ENCODE assay signal across 8 cellular contexts in genomic region chr3:141312359-141313090, GRCh38. TPM values are rescaled to one million over a fixed set of nuclear protein-coding genes. Genes with fewer than 3 reads are reported as not detected.
DNase-seq lines count a peak whose midpoint lies in the region; ATAC-seq, FAIRE-seq and TF ChIP-seq lines count a peak whose summit lies in the region.

No MANE protein-coding gene starts in this region.

- H3K4me1 ChIP-seq in keratinocyte (ENCODE audit: control insufficient read depth, extremely low read depth, insufficient read depth, low read length) (peaks cover 17% of the 10 kb centered on the region), suprapubic skin (peaks cover 17% of the 10 kb centered on the region)

- H3K36me3 ChIP-seq in keratinocyte (ENCODE audit: control insufficient read depth in 2 of 2, extremely low read depth in 1 of 2, insufficient read depth in 2 of 2, low read length in 2 of 2) (no peaks in the 10 kb centered on the region), suprapubic skin (no peaks in the 10 kb centered on the region), H7 (replicated peaks; ENCODE audit: control insufficient read depth, insufficient read depth, low read length) (no peaks in the 10 kb centered on the region)

- peak overlapping the region; percentile 98 for H3K4me3 Mint-ChIP-seq in T-helper 1 cell treated with Interleukin-12 subunit alpha and Interleukin-12 subunit beta and Interleukin-4 antibody, amounts not matched to agents 30 μg/mL and 1 μg/mL, for 36 hours

- H4K20me1 ChIP-seq in keratinocyte (ENCODE audit: control insufficient read depth, extremely low read depth, insufficient read depth, low read length) = no peaks in the 10 kb centered on the region

- H3K9me3 ChIP-seq in keratinocyte (ENCODE audit: control insufficient read depth, low read depth, low read length) = no peaks in the 10 kb centered on the region
- H3K9me3 ChIP-seq in suprapubic skin = no peaks in the 10 kb centered on the region

- H3K36me3 Mint-ChIP-seq in T-helper 1 cell treated with Interleukin-12 subunit alpha and Interleukin-12 subunit beta and Interleukin-4 antibody, amounts not matched to agents 30 μg/mL and 1 μg/mL, for 36 hours (ENCODE audit: low read depth) = peaks cover 1% of the 10 kb centered on the region
- H3K36me3 Mint-ChIP-seq in activated naive CD4-positive, alpha-beta T cell treated with anti-CD3 and anti-CD28 coated beads, Interleukin-2, amount 50 U/mL, for 72 hours = peaks cover 12 to 20% of the 10 kb centered on the region in 2 donors

- peak overlapping the region; percentile 96 for H3K4me2 ChIP-seq in keratinocyte (ENCODE audit: control insufficient read depth, extremely low read depth, insufficient read depth, low read depth, low read length)

- H3K4me1 Mint-ChIP-seq in T-helper 1 cell treated with Interleukin-12 subunit alpha and Interleukin-12 subunit beta and Interleukin-4 antibody, amounts not matched to agents 30 μg/mL and 1 μg/mL, for 36 hours (ENCODE audit: low read depth) = peaks cover 41% of the 10 kb centered on the region

- H3K9ac ChIP-seq in keratinocyte (ENCODE audit: control insufficient read depth, extremely low read depth, insufficient read depth, low read length) = peak overlapping the region; percentile 83

- TF ChIP-seq POLR2A in suprapubic skin (IDR thresholded peaks at IDR 0.05) = no peak

- H3K27me3 Mint-ChIP-seq in T-helper 1 cell treated with Interleukin-12 subunit alpha and Interleukin-12 subunit beta and Interleukin-4 antibody, amounts not matched to agents 30 μg/mL and 1 μg/mL, for 36 hours (ENCODE audit: low read depth) = no peaks in the 10 kb centered on the region

- TF ChIP-seq CTCF in keratinocyte (optimal IDR thresholded peaks at IDR 0.05 in 1 of 3, IDR thresholded peaks at IDR 0.05 in 1 of 3, conservative IDR thresholded peaks at IDR 0.05 in 1 of 3; ENCODE audit: extremely low read depth in 1 of 3, insufficient read depth in 2 of 3, low read length in 3 of 3) = no peak
- no peak for TF ChIP-seq CTCF in suprapubic skin (IDR thresholded peaks at IDR 0.05)

- H3K27ac ChIP-seq in keratinocyte (ENCODE audit: control insufficient read depth, insufficient read depth, low read length) (peak overlapping the region; percentile 50), suprapubic skin (no peak overlapping the region)

- H3K27me3 ChIP-seq in keratinocyte (ENCODE audit: control insufficient read depth, extremely low read depth, insufficient read depth, low read length) (no peaks in the 10 kb centered on the region), suprapubic skin (no peaks in the 10 kb centered on the region), H7 (ENCODE audit: control insufficient read depth, insufficient read depth, low read length) (peaks cover 2% of the 10 kb centered on the region; the same call in 1 of the 2 replicates)

- H2AFZ ChIP-seq in keratinocyte (ENCODE audit: control insufficient read depth, low read length) = peak overlapping the region; percentile 80

- dilution Hi-C loops in keratinocyte (cut with MboI; ENCODE audit: extremely low pct_ligation_motif_present, low sequenced_read_pairs) = no loop called here

- in situ Hi-C loops in ACHN (cut with HindIII; ENCODE audit: low pct_ligation_motif_present, low pct_unique_long_range_greater_than_20kb, low sequenced_read_pairs) = no loop called here

- H3K4me3 ChIP-seq in keratinocyte (ENCODE audit: control insufficient read depth in 2 of 3, extremely low read depth in 1 of 3, insufficient read depth in 2 of 3, low read depth in 1 of 3, low read length in 3 of 3) (peak overlapping the region; percentile 71 to 88 (median 72)), suprapubic skin (peak overlapping the region; percentile 59), H7 (ENCODE audit: insufficient read depth, low read depth, low read length) (no peak overlapping the region)

- H3K27ac Mint-ChIP-seq in T-helper 1 cell treated with Interleukin-12 subunit alpha and Interleukin-12 subunit beta and Interleukin-4 antibody, amounts not matched to agents 30 μg/mL and 1 μg/mL, for 36 hours = peak overlapping the region; percentile 98
- peak overlapping the region; percentile 92 to 99 for H3K27ac Mint-ChIP-seq in activated naive CD4-positive, alpha-beta T cell treated with anti-CD3 and anti-CD28 coated beads, Interleukin-2, amount 50 U/mL, for 72 hours

- no peak for ATAC-seq in activated naive CD4-positive, alpha-beta T cell treated with anti-CD3 and anti-CD28 coated beads, Interleukin-2, amount 50 U/mL, for 72 hours

- FAIRE-seq in keratinocyte (lab: Jason Lieb, UNC) = no peak

- peaks cover 4% of the 10 kb centered on the region for H3K79me2 ChIP-seq in keratinocyte (ENCODE audit: control insufficient read depth, insufficient read depth, low read length)

- no peak for TF ChIP-seq EP300 in suprapubic skin (IDR thresholded peaks at IDR 0.05)

- H3K9me1 ChIP-seq in keratinocyte (ENCODE audit: control insufficient read depth, extremely low read depth, insufficient read depth, low read length) = no peaks in the 10 kb centered on the region

- H3K9me3 Mint-ChIP-seq in T-helper 1 cell treated with Interleukin-12 subunit alpha and Interleukin-12 subunit beta and Interleukin-4 antibody, amounts not matched to agents 30 μg/mL and 1 μg/mL, for 36 hours = no peaks in the 10 kb centered on the region
- H3K9me3 Mint-ChIP-seq in activated naive CD4-positive, alpha-beta T cell treated with anti-CD3 and anti-CD28 coated beads, Interleukin-2, amount 50 U/mL, for 72 hours = no peaks in the 10 kb centered on the region

- 75% methylated on average over 15 of the region's 16 CpGs for WGBS in suprapubic skin

- DNase-seq in T-helper 1 cell (no peak), keratinocyte (ENCODE audit: low read depth, low spot score) (no peak), suprapubic skin (ENCODE audit: low spot score in 2 of 2) (no peak), ACHN (no peak), H7 (no peak), SHP77 treated with DMSO at 0.1 percent for 48 hours (lab: John Stamatoyannopoulos, UW) (no peak)
- no peak for DNase-seq in activated naive CD4-positive, alpha-beta T cell treated with anti-CD3 and anti-CD28 coated beads, Interleukin-2, amount 50 U/mL, for 72 hours (ENCODE audit: low spot score in 2 of 2)

RNA-seq across cellular contexts. Expression of gene ZBTB38, which starts 55.8 kb away (rescaled TPM):
- 10 to 100 TPM; 13.4 to 19.9 TPM for total RNA-seq in activated naive CD4-positive, alpha-beta T cell treated with anti-CD3 and anti-CD28 coated beads, Interleukin-2, amount 50 U/mL, for 72 hours
- 17.9 to 41.1 TPM (median 34.9 TPM) in 3 replicates for polyA plus RNA-seq in keratinocyte
- polyA plus RNA-seq in keratinocyte (2011; ENCODE audit: low read depth) = 24.1 TPM
- 15.0 and 25.8 TPM in 2 replicates for polyA plus RNA-seq in keratinocyte (2011; cell fraction: cytosol; rRNA removed)
- 36.8 and 40.9 TPM in 2 replicates for polyA plus RNA-seq in keratinocyte (2011; cell fraction: nucleus; rRNA removed)
- 19.3 and 38.7 TPM in 2 replicates for polyA plus RNA-seq in keratinocyte (2012; ENCODE audit: low replicate concordance)
- 45.2 to 76.7 TPM (median 75.1 TPM) in 3 replicates for polyA minus RNA-seq in keratinocyte
- polyA minus RNA-seq in keratinocyte (2011; cell fraction: cytosol; rRNA and poly(A)+ RNA removed) = 38.2 TPM
- 59.4 and 96.9 TPM in 2 replicates for polyA minus RNA-seq in keratinocyte (2011; cell fraction: nucleus; rRNA and poly(A)+ RNA removed)
- total RNA-seq in suprapubic skin = 100 to 1,000 TPM in 1 of 4 donors, 10 to 100 TPM in 3; 65.8 to 101 (median 85.9) TPM
- total RNA-seq in H7 (2014; rRNA removed; shearing (Covaris generic)) = 6.7 and 9.5 TPM in 2 replicates
